Comparison of ENCODE assay signal across 1 cellular context in the genomic region with DNA sequence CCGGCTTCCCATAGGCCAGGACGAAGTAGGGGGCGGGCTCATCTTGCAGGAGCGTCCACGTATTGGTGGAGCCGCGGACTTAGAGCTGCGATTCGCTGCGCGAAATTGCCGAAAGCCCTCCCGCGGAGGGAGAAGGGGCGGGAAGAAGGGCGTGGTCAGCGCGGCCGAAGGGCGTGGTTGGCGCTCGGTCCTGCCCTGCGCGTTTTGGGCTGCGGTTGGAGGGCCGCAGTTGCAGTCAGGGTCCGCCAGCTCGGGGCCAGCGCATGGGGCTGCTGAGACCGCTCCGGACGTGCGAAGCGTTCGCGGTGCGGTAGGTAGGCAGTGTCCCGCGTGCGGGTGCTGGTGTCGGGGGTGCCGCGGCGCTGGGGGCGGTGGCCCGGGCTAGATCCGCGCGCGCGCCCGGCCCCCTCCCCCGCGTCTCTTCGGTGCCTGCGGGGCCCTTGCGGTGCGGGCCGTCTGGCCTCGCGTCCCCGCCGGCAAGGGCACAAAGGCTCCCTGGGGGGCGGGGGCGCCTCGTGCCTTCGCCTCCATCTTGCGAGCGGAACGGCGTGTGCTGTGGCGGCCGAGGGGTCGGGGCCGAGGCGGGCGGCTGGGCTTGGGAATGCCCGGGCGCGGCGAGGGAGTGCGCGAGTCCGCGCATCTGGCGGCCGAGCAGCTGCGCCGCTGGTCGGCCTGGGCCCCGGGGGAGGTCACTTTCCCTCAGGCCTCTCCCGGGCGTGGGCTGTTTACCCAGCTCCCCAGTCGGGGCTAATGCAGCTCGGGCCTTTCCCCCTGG.
TF ChIP-seq lines count a peak whose summit lies in the region.

A gene with protein sequence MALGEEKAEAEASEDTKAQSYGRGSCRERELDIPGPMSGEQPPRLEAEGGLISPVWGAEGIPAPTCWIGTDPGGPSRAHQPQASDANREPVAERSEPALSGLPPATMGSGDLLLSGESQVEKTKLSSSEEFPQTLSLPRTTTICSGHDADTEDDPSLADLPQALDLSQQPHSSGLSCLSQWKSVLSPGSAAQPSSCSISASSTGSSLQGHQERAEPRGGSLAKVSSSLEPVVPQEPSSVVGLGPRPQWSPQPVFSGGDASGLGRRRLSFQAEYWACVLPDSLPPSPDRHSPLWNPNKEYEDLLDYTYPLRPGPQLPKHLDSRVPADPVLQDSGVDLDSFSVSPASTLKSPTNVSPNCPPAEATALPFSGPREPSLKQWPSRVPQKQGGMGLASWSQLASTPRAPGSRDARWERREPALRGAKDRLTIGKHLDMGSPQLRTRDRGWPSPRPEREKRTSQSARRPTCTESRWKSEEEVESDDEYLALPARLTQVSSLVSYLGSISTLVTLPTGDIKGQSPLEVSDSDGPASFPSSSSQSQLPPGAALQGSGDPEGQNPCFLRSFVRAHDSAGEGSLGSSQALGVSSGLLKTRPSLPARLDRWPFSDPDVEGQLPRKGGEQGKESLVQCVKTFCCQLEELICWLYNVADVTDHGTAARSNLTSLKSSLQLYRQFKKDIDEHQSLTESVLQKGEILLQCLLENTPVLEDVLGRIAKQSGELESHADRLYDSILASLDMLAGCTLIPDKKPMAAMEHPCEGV (plus strand): TSS at position 202 of the 775 bp plus-strand sequence. CDS start 13,029 bp downstream, outside the sequence.

TF ChIP-seq in K562, 482 proteins besides CTCF, POLR2A, EP300 and RAD21 (continued from another document and continues in another):
- TF ChIP-seq, protein P1, sequence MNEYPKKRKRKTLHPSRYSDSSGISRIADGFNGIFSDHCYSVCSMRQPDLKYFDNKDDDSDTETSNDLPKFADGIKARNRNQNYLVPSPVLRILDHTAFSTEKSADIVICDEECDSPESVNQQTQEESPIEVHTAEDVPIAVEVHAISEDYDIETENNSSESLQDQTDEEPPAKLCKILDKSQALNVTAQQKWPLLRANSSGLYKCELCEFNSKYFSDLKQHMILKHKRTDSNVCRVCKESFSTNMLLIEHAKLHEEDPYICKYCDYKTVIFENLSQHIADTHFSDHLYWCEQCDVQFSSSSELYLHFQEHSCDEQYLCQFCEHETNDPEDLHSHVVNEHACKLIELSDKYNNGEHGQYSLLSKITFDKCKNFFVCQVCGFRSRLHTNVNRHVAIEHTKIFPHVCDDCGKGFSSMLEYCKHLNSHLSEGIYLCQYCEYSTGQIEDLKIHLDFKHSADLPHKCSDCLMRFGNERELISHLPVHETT (CRISPR knock-in tag; conservative IDR thresholded peaks at IDR 0.05 in 1 of 2, IDR thresholded peaks at IDR 0.05 in 1 of 2) = no peak
- no peak for TF ChIP-seq SRSF7 (optimal IDR thresholded peaks at IDR 0.05; ENCODE audit: low read depth, low read length)
- no peak for TF ChIP-seq THRAP3 (IDR thresholded peaks at IDR 0.05; ENCODE audit: borderline replicate concordance)
- no peak for TF ChIP-seq ZNF197 (CRISPR knock-in tag; IDR thresholded peaks at IDR 0.05; ENCODE audit: low read depth)
- TF ChIP-seq ZNF175 (CRISPR knock-in tag; IDR thresholded peaks at IDR 0.05; ENCODE audit: low read depth) = no peak
- TF ChIP-seq, protein P2, sequence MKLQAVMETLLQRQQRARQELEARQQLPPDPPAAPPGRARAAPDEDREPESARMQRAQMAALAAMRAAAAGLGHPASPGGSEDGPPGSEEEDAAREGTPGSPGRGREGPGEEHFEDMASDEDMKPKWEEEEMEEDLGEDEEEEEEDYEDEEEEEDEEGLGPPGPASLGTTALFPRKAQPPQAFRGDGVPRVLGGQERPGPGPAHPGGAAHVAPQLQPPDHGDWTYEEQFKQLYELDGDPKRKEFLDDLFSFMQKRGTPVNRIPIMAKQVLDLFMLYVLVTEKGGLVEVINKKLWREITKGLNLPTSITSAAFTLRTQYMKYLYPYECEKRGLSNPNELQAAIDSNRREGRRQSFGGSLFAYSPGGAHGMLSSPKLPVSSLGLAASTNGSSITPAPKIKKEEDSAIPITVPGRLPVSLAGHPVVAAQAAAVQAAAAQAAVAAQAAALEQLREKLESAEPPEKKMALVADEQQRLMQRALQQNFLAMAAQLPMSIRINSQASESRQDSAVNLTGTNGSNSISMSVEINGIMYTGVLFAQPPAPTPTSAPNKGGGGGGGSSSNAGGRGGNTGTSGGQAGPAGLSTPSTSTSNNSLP (IDR thresholded peaks at IDR 0.05; ENCODE audit: borderline replicate concordance, low read depth, low read length) = no peak
- TF ChIP-seq ZNF444 (CRISPR knock-in tag; IDR thresholded peaks at IDR 0.05) = 0 out of 2 replicates have a peak, but pooled peaks have one; percentile 24
- TF ChIP-seq, protein P3, sequence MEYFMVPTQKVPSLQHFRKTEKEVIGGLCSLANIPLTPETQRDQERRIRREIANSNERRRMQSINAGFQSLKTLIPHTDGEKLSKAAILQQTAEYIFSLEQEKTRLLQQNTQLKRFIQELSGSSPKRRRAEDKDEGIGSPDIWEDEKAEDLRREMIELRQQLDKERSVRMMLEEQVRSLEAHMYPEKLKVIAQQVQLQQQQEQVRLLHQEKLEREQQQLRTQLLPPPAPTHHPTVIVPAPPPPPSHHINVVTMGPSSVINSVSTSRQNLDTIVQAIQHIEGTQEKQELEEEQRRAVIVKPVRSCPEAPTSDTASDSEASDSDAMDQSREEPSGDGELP (CRISPR knock-in tag; IDR thresholded peaks at IDR 0.05; ENCODE audit: borderline replicate concordance) = no peak; the same call in 1 of the 2 replicates
- TF ChIP-seq MYC (IDR thresholded peaks at IDR 0.05; ENCODE audit: low read depth, low read length) = peak; percentile 81
- TF ChIP-seq MYC (CRISPR knock-in tag; IDR thresholded peaks at IDR 0.05; ENCODE audit: borderline replicate concordance, low read depth) = no peak
- peak; percentile 85; the same call in 1 of the 2 replicates for TF ChIP-seq MTA3 (IDR thresholded peaks at IDR 0.05; ENCODE audit: borderline replicate concordance)
- no peak for TF ChIP-seq CHCHD3 (CRISPR knock-in tag; IDR thresholded peaks at IDR 0.05)
- TF ChIP-seq STAT5B (CRISPR knock-in tag; IDR thresholded peaks at IDR 0.05) = no peak
- TF ChIP-seq ZBTB8A (IDR thresholded peaks at IDR 0.05; ENCODE audit: partially characterized antibody) = no peak
- TF ChIP-seq SPI1 (IDR thresholded peaks at IDR 0.05; ENCODE audit: borderline replicate concordance, low read depth, low read length) = no peak
- TF ChIP-seq, protein P4, sequence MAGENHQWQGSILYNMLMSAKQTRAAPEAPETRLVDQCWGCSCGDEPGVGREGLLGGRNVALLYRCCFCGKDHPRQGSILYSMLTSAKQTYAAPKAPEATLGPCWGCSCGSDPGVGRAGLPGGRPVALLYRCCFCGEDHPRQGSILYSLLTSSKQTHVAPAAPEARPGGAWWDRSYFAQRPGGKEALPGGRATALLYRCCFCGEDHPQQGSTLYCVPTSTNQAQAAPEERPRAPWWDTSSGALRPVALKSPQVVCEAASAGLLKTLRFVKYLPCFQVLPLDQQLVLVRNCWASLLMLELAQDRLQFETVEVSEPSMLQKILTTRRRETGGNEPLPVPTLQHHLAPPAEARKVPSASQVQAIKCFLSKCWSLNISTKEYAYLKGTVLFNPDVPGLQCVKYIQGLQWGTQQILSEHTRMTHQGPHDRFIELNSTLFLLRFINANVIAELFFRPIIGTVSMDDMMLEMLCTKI (IDR thresholded peaks at IDR 0.05; ENCODE audit: partially characterized antibody) = no peak
- peak; percentile 74; the same call in 1 of the 2 replicates for TF ChIP-seq KLF13 (tag; IDR thresholded peaks at IDR 0.05; ENCODE audit: borderline replicate concordance, low read depth)
- TF ChIP-seq, protein P5, sequence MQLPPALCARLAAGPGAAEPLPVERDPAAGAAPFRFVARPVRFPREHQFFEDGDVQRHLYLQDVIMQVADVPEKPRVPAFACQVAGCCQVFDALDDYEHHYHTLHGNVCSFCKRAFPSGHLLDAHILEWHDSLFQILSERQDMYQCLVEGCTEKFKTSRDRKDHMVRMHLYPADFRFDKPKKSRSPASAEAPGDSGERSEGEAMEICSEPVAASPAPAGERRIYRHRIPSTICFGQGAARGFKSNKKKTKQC (CRISPR knock-in tag; IDR thresholded peaks at IDR 0.05) = peak; percentile 48; the same call in 1 of the 2 replicates
- TF ChIP-seq NR1H2 (CRISPR knock-in tag; IDR thresholded peaks at IDR 0.05) = 0 out of 2 replicates have a peak, but pooled peaks have one; percentile 54
- peak; percentile 75 for TF ChIP-seq SUPT5H (IDR thresholded peaks at IDR 0.05)
- 0 out of 2 replicates have a peak, but pooled peaks have one; percentile 13 for TF ChIP-seq PML (IDR thresholded peaks at IDR 0.05; ENCODE audit: low read length)
- TF ChIP-seq TARDBP (IDR thresholded peaks at IDR 0.05) = 0 out of 2 replicates have a peak, but pooled peaks have one; percentile 38
- TF ChIP-seq, protein P6, sequence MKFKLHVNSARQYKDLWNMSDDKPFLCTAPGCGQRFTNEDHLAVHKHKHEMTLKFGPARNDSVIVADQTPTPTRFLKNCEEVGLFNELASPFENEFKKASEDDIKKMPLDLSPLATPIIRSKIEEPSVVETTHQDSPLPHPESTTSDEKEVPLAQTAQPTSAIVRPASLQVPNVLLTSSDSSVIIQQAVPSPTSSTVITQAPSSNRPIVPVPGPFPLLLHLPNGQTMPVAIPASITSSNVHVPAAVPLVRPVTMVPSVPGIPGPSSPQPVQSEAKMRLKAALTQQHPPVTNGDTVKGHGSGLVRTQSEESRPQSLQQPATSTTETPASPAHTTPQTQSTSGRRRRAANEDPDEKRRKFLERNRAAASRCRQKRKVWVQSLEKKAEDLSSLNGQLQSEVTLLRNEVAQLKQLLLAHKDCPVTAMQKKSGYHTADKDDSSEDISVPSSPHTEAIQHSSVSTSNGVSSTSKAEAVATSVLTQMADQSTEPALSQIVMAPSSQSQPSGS (CRISPR knock-in tag; IDR thresholded peaks at IDR 0.05) = peak; percentile 59; the same call in 1 of the 2 replicates
- TF ChIP-seq ZNF445 (CRISPR knock-in tag; IDR thresholded peaks at IDR 0.05; ENCODE audit: low read depth) = no peak
- TF ChIP-seq TGIF2 (CRISPR knock-in tag; IDR thresholded peaks at IDR 0.05) = peak; percentile 64; the same call in 1 of the 2 replicates
- TF ChIP-seq PCBP1 (IDR thresholded peaks at IDR 0.05; ENCODE audit: low read depth, low read length, poor library complexity, severe bottlenecking) = no peak
- TF ChIP-seq, protein P7, sequence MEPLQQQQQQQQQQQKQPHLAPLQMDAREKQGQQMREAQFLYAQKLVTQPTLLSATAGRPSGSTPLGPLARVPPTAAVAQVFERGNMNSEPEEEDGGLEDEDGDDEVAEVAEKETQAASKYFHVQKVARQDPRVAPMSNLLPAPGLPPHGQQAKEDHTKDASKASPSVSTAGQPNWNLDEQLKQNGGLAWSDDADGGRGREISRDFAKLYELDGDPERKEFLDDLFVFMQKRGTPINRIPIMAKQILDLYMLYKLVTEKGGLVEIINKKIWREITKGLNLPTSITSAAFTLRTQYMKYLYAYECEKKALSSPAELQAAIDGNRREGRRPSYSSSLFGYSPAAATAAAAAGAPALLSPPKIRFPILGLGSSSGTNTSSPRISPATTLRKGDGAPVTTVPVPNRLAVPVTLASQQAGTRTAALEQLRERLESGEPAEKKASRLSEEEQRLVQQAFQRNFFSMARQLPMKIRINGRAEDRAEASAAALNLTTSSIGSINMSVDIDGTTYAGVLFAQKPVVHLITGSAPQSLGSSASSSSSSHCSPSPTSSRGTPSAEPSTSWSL (CRISPR knock-in tag; IDR thresholded peaks at IDR 0.05; ENCODE audit: borderline replicate concordance) = peak; percentile 65; the same call in 1 of the 2 replicates
- 0 out of 2 replicates have a peak, but pooled peaks have one; percentile 52 for TF ChIP-seq ZNF282 (CRISPR knock-in tag; IDR thresholded peaks at IDR 0.05)
- no peak for TF ChIP-seq NCOA6 (IDR thresholded peaks at IDR 0.05)
- TF ChIP-seq, protein P8, sequence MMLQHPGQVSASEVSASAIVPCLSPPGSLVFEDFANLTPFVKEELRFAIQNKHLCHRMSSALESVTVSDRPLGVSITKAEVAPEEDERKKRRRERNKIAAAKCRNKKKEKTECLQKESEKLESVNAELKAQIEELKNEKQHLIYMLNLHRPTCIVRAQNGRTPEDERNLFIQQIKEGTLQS (IDR thresholded peaks at IDR 0.05) = no peak
- TF ChIP-seq, protein P8 (CRISPR knock-in tag; conservative IDR thresholded peaks at IDR 0.05) = no peak
- TF ChIP-seq RHOXF2B (CRISPR knock-in tag; conservative IDR thresholded peaks at IDR 0.05) = no peak
- TF ChIP-seq KDM1A (IDR thresholded peaks at IDR 0.05) = no peak
- no peak for TF ChIP-seq MTA1 (IDR thresholded peaks at IDR 0.05; ENCODE audit: borderline replicate concordance)
- no peak for TF ChIP-seq BRF1 (IDR thresholded peaks at IDR 0.05; ENCODE audit: borderline replicate concordance, extremely low read depth, insufficient read length)
- no peak for TF ChIP-seq ZNF551 (CRISPR knock-in tag; IDR thresholded peaks at IDR 0.05)
- TF ChIP-seq YBX1 (IDR thresholded peaks at IDR 0.05) = no peak
- TF ChIP-seq TAF9B (IDR thresholded peaks at IDR 0.05; ENCODE audit: partially characterized antibody) = no peak
- TF ChIP-seq MBD2 (IDR thresholded peaks at IDR 0.05; ENCODE audit: borderline replicate concordance, low read depth) = peak; percentile 97
- TF ChIP-seq, protein P9, sequence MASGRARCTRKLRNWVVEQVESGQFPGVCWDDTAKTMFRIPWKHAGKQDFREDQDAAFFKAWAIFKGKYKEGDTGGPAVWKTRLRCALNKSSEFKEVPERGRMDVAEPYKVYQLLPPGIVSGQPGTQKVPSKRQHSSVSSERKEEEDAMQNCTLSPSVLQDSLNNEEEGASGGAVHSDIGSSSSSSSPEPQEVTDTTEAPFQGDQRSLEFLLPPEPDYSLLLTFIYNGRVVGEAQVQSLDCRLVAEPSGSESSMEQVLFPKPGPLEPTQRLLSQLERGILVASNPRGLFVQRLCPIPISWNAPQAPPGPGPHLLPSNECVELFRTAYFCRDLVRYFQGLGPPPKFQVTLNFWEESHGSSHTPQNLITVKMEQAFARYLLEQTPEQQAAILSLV (tag; IDR thresholded peaks at IDR 0.05) = no peak
- peak; percentile 82 for TF ChIP-seq SAP30 (IDR thresholded peaks at IDR 0.05; ENCODE audit: borderline replicate concordance, insufficient read depth, low read depth, low read length, poor library complexity, severe bottlenecking)
- peak; percentile 44; the same call in 1 of the 2 replicates for TF ChIP-seq CREM (IDR thresholded peaks at IDR 0.05; ENCODE audit: low read depth)
- peak; percentile 72 for TF ChIP-seq KDM5B (IDR thresholded peaks at IDR 0.05; ENCODE audit: insufficient replicate concordance, low read depth, low read length)
- TF ChIP-seq CEBPB (tag; IDR thresholded peaks at IDR 0.05) = no peak
- no peak for TF ChIP-seq PHB (CRISPR knock-in tag; IDR thresholded peaks at IDR 0.05)
- no peak for TF ChIP-seq POLR3G (IDR thresholded peaks at IDR 0.05; ENCODE audit: extremely low read depth, insufficient read length, insufficient replicate concordance)
- no peak for TF ChIP-seq ZSCAN29 (IDR thresholded peaks at IDR 0.05)
- TF ChIP-seq, protein P10, sequence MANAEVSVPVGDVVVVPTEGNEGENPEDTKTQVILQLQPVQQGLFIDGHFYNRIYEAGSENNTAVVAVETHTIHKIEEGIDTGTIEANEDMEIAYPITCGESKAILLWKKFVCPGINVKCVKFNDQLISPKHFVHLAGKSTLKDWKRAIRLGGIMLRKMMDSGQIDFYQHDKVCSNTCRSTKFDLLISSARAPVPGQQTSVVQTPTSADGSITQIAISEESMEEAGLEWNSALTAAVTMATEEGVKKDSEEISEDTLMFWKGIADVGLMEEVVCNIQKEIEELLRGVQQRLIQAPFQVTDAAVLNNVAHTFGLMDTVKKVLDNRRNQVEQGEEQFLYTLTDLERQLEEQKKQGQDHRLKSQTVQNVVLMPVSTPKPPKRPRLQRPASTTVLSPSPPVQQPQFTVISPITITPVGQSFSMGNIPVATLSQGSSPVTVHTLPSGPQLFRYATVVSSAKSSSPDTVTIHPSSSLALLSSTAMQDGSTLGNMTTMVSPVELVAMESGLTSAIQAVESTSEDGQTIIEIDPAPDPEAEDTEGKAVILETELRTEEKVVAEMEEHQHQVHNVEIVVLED (CRISPR knock-in tag; IDR thresholded peaks at IDR 0.05) = no peak; the same call in 1 of the 2 replicates
